Comparison of ENCODE assay signal across 1 cellular context in the genomic region with DNA sequence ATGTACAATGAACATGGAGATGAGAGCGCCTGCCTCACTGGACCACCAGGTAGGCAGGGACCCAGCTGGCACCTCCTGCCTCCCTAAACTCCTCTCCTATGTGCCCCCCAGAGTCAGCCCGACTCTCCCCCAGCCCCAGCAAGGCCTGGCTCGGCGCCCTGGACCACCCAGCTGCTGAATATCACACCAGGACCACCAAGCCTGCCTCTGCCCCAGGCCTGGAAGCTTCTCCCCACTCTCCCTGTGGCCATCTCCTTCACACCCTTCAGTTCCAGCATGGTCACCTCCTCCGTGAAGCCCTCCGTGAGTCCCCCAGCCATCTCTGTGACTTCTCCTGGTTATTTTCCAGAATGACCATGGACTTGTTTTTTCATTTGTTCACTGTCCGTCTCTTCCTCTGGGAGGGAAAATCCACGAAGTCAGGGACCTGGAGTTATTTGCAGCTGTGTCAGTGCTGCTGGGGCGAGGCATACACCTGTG.
TF ChIP-seq lines count a peak whose summit lies in the region.

No MANE protein-coding gene starts in this region.

TF ChIP-seq in HepG2, 621 proteins besides CTCF, POLR2A, EP300 and RAD21:
- TF ChIP-seq, protein P1, sequence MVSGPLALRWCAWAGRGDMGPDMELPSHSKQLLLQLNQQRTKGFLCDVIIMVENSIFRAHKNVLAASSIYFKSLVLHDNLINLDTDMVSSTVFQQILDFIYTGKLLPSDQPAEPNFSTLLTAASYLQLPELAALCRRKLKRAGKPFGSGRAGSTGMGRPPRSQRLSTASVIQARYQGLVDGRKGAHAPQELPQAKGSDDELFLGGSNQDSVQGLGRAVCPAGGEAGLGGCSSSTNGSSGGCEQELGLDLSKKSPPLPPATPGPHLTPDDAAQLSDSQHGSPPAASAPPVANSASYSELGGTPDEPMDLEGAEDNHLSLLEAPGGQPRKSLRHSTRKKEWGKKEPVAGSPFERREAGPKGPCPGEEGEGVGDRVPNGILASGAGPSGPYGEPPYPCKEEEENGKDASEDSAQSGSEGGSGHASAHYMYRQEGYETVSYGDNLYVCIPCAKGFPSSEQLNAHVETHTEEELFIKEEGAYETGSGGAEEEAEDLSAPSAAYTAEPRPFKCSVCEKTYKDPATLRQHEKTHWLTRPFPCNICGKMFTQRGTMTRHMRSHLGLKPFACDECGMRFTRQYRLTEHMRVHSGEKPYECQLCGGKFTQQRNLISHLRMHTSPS (CRISPR knock-in tag; IDR thresholded peaks at IDR 0.05; ENCODE audit: low read depth) = no peak
- TF ChIP-seq, protein P2, sequence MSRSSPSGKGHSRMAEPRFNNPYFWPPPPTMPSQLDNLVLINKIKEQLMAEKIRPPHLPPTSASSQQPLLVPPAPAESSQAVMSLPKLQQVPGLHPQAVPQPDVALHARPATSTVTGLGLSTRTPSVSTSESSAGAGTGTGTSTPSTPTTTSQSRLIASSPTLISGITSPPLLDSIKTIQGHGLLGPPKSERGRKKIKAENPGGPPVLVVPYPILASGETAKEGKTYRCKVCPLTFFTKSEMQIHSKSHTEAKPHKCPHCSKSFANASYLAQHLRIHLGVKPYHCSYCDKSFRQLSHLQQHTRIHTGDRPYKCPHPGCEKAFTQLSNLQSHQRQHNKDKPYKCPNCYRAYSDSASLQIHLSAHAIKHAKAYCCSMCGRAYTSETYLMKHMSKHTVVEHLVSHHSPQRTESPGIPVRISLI (CRISPR knock-in tag; IDR thresholded peaks at IDR 0.05; ENCODE audit: borderline replicate concordance) = no peak
- TF ChIP-seq MBNL3 (CRISPR knock-in tag; conservative IDR thresholded peaks at IDR 0.05) (no peak), ZFP36 (IDR thresholded peaks at IDR 0.05; ENCODE audit: borderline replicate concordance, low read depth, low read length, partially characterized antibody) (peak; percentile 44), ZBTB38 (CRISPR knock-in tag; IDR thresholded peaks at IDR 0.05) (no peak), KDM1A (CRISPR knock-in tag; IDR thresholded peaks at IDR 0.05) (no peak), ZMYM3 (CRISPR knock-in tag; IDR thresholded peaks at IDR 0.05) (peak; percentile 26; the same call in 1 of the 2 replicates)
- TF ChIP-seq, protein P3, sequence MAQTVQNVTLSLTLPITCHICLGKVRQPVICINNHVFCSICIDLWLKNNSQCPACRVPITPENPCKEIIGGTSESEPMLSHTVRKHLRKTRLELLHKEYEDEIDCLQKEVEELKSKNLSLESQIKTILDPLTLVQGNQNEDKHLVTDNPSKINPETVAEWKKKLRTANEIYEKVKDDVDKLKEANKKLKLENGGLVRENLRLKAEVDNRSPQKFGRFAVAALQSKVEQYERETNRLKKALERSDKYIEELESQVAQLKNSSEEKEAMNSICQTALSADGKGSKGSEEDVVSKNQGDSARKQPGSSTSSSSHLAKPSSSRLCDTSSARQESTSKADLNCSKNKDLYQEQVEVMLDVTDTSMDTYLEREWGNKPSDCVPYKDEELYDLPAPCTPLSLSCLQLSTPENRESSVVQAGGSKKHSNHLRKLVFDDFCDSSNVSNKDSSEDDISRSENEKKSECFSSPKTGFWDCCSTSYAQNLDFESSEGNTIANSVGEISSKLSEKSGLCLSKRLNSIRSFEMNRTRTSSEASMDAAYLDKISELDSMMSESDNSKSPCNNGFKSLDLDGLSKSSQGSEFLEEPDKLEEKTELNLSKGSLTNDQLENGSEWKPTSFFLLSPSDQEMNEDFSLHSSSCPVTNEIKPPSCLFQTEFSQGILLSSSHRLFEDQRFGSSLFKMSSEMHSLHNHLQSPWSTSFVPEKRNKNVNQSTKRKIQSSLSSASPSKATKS (CRISPR knock-in tag; IDR thresholded peaks at IDR 0.05) = no peak
